1 cellular context compared by ENCODE assay signal in the genomic region with DNA sequence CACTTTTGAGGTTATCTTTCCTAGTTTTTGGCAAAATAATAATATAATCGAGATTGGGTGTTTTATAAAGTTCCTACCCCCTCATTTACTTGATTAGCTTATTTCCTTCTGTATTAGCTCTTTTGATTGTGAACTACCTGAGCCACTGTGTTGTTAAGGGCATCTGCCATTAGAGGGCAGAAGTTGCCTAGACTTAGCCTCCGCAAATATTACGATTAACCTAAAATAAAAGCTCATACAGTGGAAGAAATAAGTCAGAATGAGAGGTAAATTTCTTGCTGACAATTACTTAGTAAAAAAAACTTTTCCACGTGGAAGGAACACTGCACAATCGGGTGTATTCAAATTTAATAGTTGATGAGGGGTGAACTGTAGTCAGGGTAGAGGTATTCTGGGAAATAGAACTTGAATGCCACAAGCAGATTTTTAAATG.
TF ChIP-seq lines count a peak whose summit lies in the region.

No MANE protein-coding gene starts in this region.

TF ChIP-seq in K562, 482 proteins besides CTCF, POLR2A, EP300 and RAD21 (continued from another document):
- TF ChIP-seq, protein P1, sequence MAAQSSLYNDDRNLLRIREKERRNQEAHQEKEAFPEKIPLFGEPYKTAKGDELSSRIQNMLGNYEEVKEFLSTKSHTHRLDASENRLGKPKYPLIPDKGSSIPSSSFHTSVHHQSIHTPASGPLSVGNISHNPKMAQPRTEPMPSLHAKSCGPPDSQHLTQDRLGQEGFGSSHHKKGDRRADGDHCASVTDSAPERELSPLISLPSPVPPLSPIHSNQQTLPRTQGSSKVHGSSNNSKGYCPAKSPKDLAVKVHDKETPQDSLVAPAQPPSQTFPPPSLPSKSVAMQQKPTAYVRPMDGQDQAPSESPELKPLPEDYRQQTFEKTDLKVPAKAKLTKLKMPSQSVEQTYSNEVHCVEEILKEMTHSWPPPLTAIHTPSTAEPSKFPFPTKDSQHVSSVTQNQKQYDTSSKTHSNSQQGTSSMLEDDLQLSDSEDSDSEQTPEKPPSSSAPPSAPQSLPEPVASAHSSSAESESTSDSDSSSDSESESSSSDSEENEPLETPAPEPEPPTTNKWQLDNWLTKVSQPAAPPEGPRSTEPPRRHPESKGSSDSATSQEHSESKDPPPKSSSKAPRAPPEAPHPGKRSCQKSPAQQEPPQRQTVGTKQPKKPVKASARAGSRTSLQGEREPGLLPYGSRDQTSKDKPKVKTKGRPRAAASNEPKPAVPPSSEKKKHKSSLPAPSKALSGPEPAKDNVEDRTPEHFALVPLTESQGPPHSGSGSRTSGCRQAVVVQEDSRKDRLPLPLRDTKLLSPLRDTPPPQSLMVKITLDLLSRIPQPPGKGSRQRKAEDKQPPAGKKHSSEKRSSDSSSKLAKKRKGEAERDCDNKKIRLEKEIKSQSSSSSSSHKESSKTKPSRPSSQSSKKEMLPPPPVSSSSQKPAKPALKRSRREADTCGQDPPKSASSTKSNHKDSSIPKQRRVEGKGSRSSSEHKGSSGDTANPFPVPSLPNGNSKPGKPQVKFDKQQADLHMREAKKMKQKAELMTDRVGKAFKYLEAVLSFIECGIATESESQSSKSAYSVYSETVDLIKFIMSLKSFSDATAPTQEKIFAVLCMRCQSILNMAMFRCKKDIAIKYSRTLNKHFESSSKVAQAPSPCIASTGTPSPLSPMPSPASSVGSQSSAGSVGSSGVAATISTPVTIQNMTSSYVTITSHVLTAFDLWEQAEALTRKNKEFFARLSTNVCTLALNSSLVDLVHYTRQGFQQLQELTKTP (IDR thresholded peaks at IDR 0.05; ENCODE audit: low read depth in 1 of 2, partially characterized antibody in 2 of 2) = peak in 1 of 2 experiments; percentile 22
- TF ChIP-seq, protein P2, sequence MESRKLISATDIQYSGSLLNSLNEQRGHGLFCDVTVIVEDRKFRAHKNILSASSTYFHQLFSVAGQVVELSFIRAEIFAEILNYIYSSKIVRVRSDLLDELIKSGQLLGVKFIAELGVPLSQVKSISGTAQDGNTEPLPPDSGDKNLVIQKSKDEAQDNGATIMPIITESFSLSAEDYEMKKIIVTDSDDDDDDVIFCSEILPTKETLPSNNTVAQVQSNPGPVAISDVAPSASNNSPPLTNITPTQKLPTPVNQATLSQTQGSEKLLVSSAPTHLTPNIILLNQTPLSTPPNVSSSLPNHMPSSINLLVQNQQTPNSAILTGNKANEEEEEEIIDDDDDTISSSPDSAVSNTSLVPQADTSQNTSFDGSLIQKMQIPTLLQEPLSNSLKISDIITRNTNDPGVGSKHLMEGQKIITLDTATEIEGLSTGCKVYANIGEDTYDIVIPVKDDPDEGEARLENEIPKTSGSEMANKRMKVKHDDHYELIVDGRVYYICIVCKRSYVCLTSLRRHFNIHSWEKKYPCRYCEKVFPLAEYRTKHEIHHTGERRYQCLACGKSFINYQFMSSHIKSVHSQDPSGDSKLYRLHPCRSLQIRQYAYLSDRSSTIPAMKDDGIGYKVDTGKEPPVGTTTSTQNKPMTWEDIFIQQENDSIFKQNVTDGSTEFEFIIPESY (CRISPR knock-in tag; IDR thresholded peaks at IDR 0.05) = peak; percentile 32; the same call in 1 of the 2 replicates
- TF ChIP-seq SIX5 (IDR thresholded peaks at IDR 0.05; ENCODE audit: borderline replicate concordance in 1 of 2, insufficient read depth in 1 of 2, low read depth in 1 of 2, low read length in 2 of 2) (no peak), TARDBP (IDR thresholded peaks at IDR 0.05) (no peak), RUNX1 (IDR thresholded peaks at IDR 0.05; ENCODE audit: low read depth) (no peak), GTF2F1 (IDR thresholded peaks at IDR 0.05; ENCODE audit: low read depth, low read length) (no peak), TCFL5 (CRISPR knock-in tag; conservative IDR thresholded peaks at IDR 0.05) (no peak), TAF9B (IDR thresholded peaks at IDR 0.05; ENCODE audit: partially characterized antibody) (no peak), GABPB2 (CRISPR knock-in tag; conservative IDR thresholded peaks at IDR 0.05) (no peak), FOXJ3 (CRISPR knock-in tag; IDR thresholded peaks at IDR 0.05) (no peak), FOXJ2 (tag; IDR thresholded peaks at IDR 0.05) (no peak), ZNF764 (CRISPR knock-in tag; IDR thresholded peaks at IDR 0.05; ENCODE audit: low read depth) (no peak)
- TF ChIP-seq, protein P3, sequence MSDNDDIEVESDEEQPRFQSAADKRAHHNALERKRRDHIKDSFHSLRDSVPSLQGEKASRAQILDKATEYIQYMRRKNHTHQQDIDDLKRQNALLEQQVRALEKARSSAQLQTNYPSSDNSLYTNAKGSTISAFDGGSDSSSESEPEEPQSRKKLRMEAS (CRISPR knock-in tag; IDR thresholded peaks at IDR 0.05) = no peak
- TF ChIP-seq, protein P4, sequence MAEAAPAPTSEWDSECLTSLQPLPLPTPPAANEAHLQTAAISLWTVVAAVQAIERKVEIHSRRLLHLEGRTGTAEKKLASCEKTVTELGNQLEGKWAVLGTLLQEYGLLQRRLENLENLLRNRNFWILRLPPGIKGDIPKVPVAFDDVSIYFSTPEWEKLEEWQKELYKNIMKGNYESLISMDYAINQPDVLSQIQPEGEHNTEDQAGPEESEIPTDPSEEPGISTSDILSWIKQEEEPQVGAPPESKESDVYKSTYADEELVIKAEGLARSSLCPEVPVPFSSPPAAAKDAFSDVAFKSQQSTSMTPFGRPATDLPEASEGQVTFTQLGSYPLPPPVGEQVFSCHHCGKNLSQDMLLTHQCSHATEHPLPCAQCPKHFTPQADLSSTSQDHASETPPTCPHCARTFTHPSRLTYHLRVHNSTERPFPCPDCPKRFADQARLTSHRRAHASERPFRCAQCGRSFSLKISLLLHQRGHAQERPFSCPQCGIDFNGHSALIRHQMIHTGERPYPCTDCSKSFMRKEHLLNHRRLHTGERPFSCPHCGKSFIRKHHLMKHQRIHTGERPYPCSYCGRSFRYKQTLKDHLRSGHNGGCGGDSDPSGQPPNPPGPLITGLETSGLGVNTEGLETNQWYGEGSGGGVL (CRISPR knock-in tag; IDR thresholded peaks at IDR 0.05) = no peak
- TF ChIP-seq, protein P5, sequence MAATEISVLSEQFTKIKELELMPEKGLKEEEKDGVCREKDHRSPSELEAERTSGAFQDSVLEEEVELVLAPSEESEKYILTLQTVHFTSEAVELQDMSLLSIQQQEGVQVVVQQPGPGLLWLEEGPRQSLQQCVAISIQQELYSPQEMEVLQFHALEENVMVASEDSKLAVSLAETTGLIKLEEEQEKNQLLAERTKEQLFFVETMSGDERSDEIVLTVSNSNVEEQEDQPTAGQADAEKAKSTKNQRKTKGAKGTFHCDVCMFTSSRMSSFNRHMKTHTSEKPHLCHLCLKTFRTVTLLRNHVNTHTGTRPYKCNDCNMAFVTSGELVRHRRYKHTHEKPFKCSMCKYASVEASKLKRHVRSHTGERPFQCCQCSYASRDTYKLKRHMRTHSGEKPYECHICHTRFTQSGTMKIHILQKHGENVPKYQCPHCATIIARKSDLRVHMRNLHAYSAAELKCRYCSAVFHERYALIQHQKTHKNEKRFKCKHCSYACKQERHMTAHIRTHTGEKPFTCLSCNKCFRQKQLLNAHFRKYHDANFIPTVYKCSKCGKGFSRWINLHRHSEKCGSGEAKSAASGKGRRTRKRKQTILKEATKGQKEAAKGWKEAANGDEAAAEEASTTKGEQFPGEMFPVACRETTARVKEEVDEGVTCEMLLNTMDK (IDR thresholded peaks at IDR 0.05; ENCODE audit: borderline replicate concordance, insufficient read depth, low read depth, low read length, poor library complexity, severe bottlenecking) = no peak
